1 cellular context compared by ENCODE assay signal in the genomic region with DNA sequence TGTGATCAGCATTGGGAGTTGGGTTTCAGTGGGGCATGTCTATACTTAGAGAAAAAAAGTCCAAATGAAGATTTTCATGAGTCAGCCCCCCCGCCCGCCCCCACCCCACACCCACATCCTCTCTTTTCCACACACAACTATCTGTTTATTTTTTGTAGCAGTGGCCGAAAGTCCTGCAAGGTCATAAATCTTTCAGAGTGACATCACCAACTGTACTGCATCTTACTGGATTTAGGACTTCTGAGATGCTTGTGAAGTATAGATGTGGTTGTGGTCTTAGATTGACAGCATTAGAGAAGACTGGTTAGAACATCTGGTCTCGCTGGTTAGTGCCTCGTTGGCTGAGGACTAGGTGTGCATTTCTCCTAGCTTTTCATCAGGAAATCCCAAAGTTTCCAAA.
TF ChIP-seq lines count a peak whose summit lies in the region.

No MANE protein-coding gene starts in this region.

TF ChIP-seq in IMR-90, 13 proteins besides CTCF, POLR2A, EP300 and RAD21:
- no peak for TF ChIP-seq FOS (IDR thresholded peaks at IDR 0.05; ENCODE audit: low read depth, low read length)
- no peak for TF ChIP-seq RFX5 (IDR thresholded peaks at IDR 0.05; ENCODE audit: low read depth, low read length)
- no peak for TF ChIP-seq MXI1 (IDR thresholded peaks at IDR 0.05; ENCODE audit: borderline replicate concordance, low read depth, low read length)
- no peak for TF ChIP-seq MAZ (IDR thresholded peaks at IDR 0.05; ENCODE audit: borderline replicate concordance, low read depth, low read length)
- TF ChIP-seq NFE2L2 (IDR thresholded peaks at IDR 0.05; ENCODE audit: low read depth, low read length), result no peak
- TF ChIP-seq CHD1 (IDR thresholded peaks at IDR 0.05; ENCODE audit: low read depth, low read length), result no peak
- TF ChIP-seq, protein P1, sequence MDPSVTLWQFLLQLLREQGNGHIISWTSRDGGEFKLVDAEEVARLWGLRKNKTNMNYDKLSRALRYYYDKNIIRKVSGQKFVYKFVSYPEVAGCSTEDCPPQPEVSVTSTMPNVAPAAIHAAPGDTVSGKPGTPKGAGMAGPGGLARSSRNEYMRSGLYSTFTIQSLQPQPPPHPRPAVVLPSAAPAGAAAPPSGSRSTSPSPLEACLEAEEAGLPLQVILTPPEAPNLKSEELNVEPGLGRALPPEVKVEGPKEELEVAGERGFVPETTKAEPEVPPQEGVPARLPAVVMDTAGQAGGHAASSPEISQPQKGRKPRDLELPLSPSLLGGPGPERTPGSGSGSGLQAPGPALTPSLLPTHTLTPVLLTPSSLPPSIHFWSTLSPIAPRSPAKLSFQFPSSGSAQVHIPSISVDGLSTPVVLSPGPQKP (IDR thresholded peaks at IDR 0.05; ENCODE audit: borderline replicate concordance, low read depth, low read length), result no peak
- TF ChIP-seq BHLHE40 (IDR thresholded peaks at IDR 0.05; ENCODE audit: low read depth, low read length), result no peak
TF ChIP-seq in IMR-90: peak in this region for 0.
